In genomic region chr18:48454146-48454796, GRCh38 we compare ENCODE assay signal across 1 cellular context.
TF ChIP-seq lines count a peak whose summit lies in the region.

No MANE protein-coding gene starts in this region.

TF ChIP-seq in GM23338, 12 proteins besides CTCF, POLR2A, EP300 and RAD21 (continued from another document):
- TF ChIP-seq ZNF462 (CRISPR knock-in tag; IDR thresholded peaks at IDR 0.05) (no peak), EZH2phosphoT487 (IDR thresholded peaks at IDR 0.05; ENCODE audit: unreplicated experiment) (no peak), ZNF114 (CRISPR knock-in tag; IDR thresholded peaks at IDR 0.05) (no peak), CREB1 (CRISPR knock-in tag; IDR thresholded peaks at IDR 0.05; ENCODE audit: low read depth) (no peak), ETS1 (IDR thresholded peaks at IDR 0.05) (no peak), NANOG (IDR thresholded peaks at IDR 0.05; ENCODE audit: borderline replicate concordance) (no peak), EZH2 (IDR thresholded peaks at IDR 0.05; ENCODE audit: low read depth, unreplicated experiment) (no peak), REST (IDR thresholded peaks at IDR 0.05; ENCODE audit: unreplicated experiment) (no peak), JUNB (IDR thresholded peaks at IDR 0.05; ENCODE audit: unreplicated experiment) (no peak), STAT1 (IDR thresholded peaks at IDR 0.05; ENCODE audit: unreplicated experiment) (no peak), POLR2AphosphoS5 (IDR thresholded peaks at IDR 0.05; ENCODE audit: low read depth) (no peak)
